Comparison of ENCODE assay signal across 9 cellular contexts in genomic region chr6:150069707-150070106, GRCh38. TPM values are rescaled to one million over a fixed set of nuclear protein-coding genes. Genes with fewer than 3 reads are reported as not detected.
DNase-seq lines count a peak whose midpoint lies in the region; ATAC-seq and TF ChIP-seq lines count a peak whose summit lies in the region.
"Had no signal": no experiment of that assay in that cellular context is flagged by ENCODE, and none has a peak within 500 bp of the region (broad histone marks: within the 10 kb centered on the region; RNA-seq: fewer than 3 reads in every experiment).

No MANE protein-coding gene starts in this region.

- peaks cover 4% of the 10 kb centered on the region for H3K4me1 ChIP-seq in testis

- H3K4me3 Mint-ChIP-seq in activated naive CD8-positive, alpha-beta T cell = peak overlapping the region; percentile 47
- no peak overlapping the region for H3K4me3 Mint-ChIP-seq in activated naive CD8-positive, alpha-beta T cell treated with anti-CD3 and anti-CD28 coated beads for 36 hours

- no peaks in the 10 kb centered on the region for H3K27me3 ChIP-seq in testis

- DNase-seq in activated naive CD8-positive, alpha-beta T cell treated with anti-CD3 and anti-CD28 coated beads for 36 hours = no peak
- peak in 28 of 42 donors; percentile 18 to 68 (median 38) for DNase-seq in head of caudate nucleus
- peak; percentile 77 for DNase-seq in testis
- no peak for DNase-seq in HT-29 (ENCODE audit: low spot score)
- DNase-seq: AML-193 had no signal

- no peaks in the 10 kb centered on the region for H3K9me3 Mint-ChIP-seq in activated naive CD8-positive, alpha-beta T cell (ENCODE audit: low read depth)
- no peaks in the 10 kb centered on the region for H3K9me3 Mint-ChIP-seq in activated naive CD8-positive, alpha-beta T cell treated with anti-CD3 and anti-CD28 coated beads for 36 hours

- no peaks in the 10 kb centered on the region for H3K9me3 ChIP-seq in testis

- intact Hi-C loops in head of caudate nucleus (cut with DNase I) (loop anchor here (5.0 kb wide), 1 partner anchor 268 kb away; no protein-coding TSS in a partner anchor), testis (cut with DNase I; ENCODE audit: low total_unique reads) (no loop called here)

- no peak overlapping the region for H3K27ac Mint-ChIP-seq in activated naive CD8-positive, alpha-beta T cell
- no peak overlapping the region for H3K27ac Mint-ChIP-seq in activated naive CD8-positive, alpha-beta T cell treated with anti-CD3 and anti-CD28 coated beads for 36 hours

- ATAC-seq in HG03469 (IDR thresholded peaks at IDR 0.05; ENCODE audit: unreplicated experiment) = no peak
- ATAC-seq in HG02623 (IDR thresholded peaks at IDR 0.05; ENCODE audit: unreplicated experiment) = no peak

- H3K36me3 ChIP-seq in testis (ENCODE audit: low read depth, missing control alignments) = no peaks in the 10 kb centered on the region

- H3K4me1 Mint-ChIP-seq in activated naive CD8-positive, alpha-beta T cell (ENCODE audit: low read depth) = peaks cover 5% of the 10 kb centered on the region
- H3K4me1 Mint-ChIP-seq in activated naive CD8-positive, alpha-beta T cell treated with anti-CD3 and anti-CD28 coated beads for 36 hours = peaks cover 7% of the 10 kb centered on the region

- TF ChIP-seq CTCF in VCaP (conservative IDR thresholded peaks at IDR 0.05) (no peak), testis (IDR thresholded peaks at IDR 0.05) (no peak)

- 36 to 67% methylated on average over 11 of the region's 11 CpGs for WGBS in testis, 2 donors

- H3K27me3 Mint-ChIP-seq in activated naive CD8-positive, alpha-beta T cell = peaks cover 6% of the 10 kb centered on the region
- peaks cover 19% of the 10 kb centered on the region for H3K27me3 Mint-ChIP-seq in activated naive CD8-positive, alpha-beta T cell treated with anti-CD3 and anti-CD28 coated beads for 36 hours

- peak overlapping the region; percentile 61 to 67 for H3K4me3 ChIP-seq in testis

- H3K27ac ChIP-seq in VCaP (peak overlapping the region; percentile 64; the same call in 1 of the 2 replicates), testis (no peak overlapping the region)

- H3K36me3 Mint-ChIP-seq in activated naive CD8-positive, alpha-beta T cell = no peaks in the 10 kb centered on the region
- H3K36me3 Mint-ChIP-seq in activated naive CD8-positive, alpha-beta T cell treated with anti-CD3 and anti-CD28 coated beads for 36 hours = no peaks in the 10 kb centered on the region

- no peak for TF ChIP-seq POLR2A in testis (IDR thresholded peaks at IDR 0.05)

RNA-seq across cellular contexts. Expression of gene ULBP3, which starts 0.8 kb away (rescaled TPM):
- 1 to 10 TPM in 1 of 2 experiments, under 1 TPM in 1; 0.68 to 1.1 TPM for total RNA-seq in activated naive CD8-positive, alpha-beta T cell treated with anti-CD3 and anti-CD28 coated beads for 36 hours
- total RNA-seq in testis = 10 to 100 TPM; 33.5 to 48.3 TPM
- 10.3 TPM for polyA plus RNA-seq in testis (ENCODE audit: insufficient read depth, low read depth, low replicate concordance)
- 8.4 and 8.7 TPM in 2 replicates for total RNA-seq in HT-29 (2014; rRNA removed; shearing (Covaris generic))

RNA-seq across cellular contexts. Expression of gene RAET1L, which starts 44.4 kb away (rescaled TPM):
- total RNA-seq in activated naive CD8-positive, alpha-beta T cell treated with anti-CD3 and anti-CD28 coated beads for 36 hours = not detected
- total RNA-seq in testis = under 1 TPM in 1 of 2 donors, not detected in 1; 0.43 TPM
- polyA plus RNA-seq in testis (ENCODE audit: insufficient read depth, low read depth, low replicate concordance) = not detected
- 1.2 and 1.5 TPM in 2 replicates for total RNA-seq in HT-29 (2014; rRNA removed; shearing (Covaris generic))

Comparison
In these comparisons a context has a peak if more than half of its experiments do, and no peak if none do; other contexts are left out.
1. DNase-seq: peak in head of caudate nucleus (28 of 42) and testis (single experiment); none in activated naive CD8-positive, alpha-beta T cell treated with anti-CD3 and anti-CD28 coated beads for 36 hours (single experiment) and HT-29 (single experiment).